In genomic region chr3:38139191-38139590, GRCh38 we compare ENCODE assay signal across 8 cellular contexts. TPM values are rescaled to one million over a fixed set of nuclear protein-coding genes. Genes with fewer than 3 reads are reported as not detected.
DNase-seq lines count a peak whose midpoint lies in the region; ATAC-seq and TF ChIP-seq lines count a peak whose summit lies in the region.

No MANE protein-coding gene starts in this region.

- TF ChIP-seq CTCF in AG04449 (IDR thresholded peaks at IDR 0.05; ENCODE audit: insufficient read depth, low read length, missing control alignments) (no peak), KMS-11 (conservative IDR thresholded peaks at IDR 0.05; ENCODE audit: low read depth, low read length) (no peak), chondrocyte (IDR thresholded peaks at IDR 0.05) (no peak)

- peaks cover 10% of the 10 kb centered on the region for H3K36me3 Mint-ChIP-seq in chondrocyte (ENCODE audit: low read depth)

- H2AFZ ChIP-seq in KMS-11 (ENCODE audit: low read depth): peak overlapping the region; percentile 81

- H3K27ac ChIP-seq in KMS-11: no peak overlapping the region
- peak overlapping the region; percentile 93 for H3K27ac ChIP-seq in muscle layer of duodenum (ENCODE audit: low read length)

- H3K9me3 Mint-ChIP-seq in chondrocyte (ENCODE audit: low read depth): no peaks in the 10 kb centered on the region

- H3K36me3 ChIP-seq in KMS-11 (ENCODE audit: insufficient read depth) (no peaks in the 10 kb centered on the region), muscle layer of duodenum (ENCODE audit: control insufficient read depth in 1 of 2, insufficient read depth in 2 of 2, low read length in 2 of 2) (peaks cover 21 to 26% of the 10 kb centered on the region in 2 donors)

- POLR2A ChIA-PET in AG04449 (lab: Yijun Ruan, JAX): interaction anchor here (0.7 kb wide), 1 partner anchor 26 kb away, joined by 5 read pairs; the partner anchor contains the start of gene OXSR1

- H3K4me1 ChIP-seq in KMS-11 (ENCODE audit: low read depth, poor library complexity, severe bottlenecking) (peaks cover 5% of the 10 kb centered on the region), muscle layer of duodenum (ENCODE audit: control insufficient read depth in 1 of 2, insufficient read depth in 2 of 2, low read length in 2 of 2) (peaks cover 16 to 25% of the 10 kb centered on the region in 2 donors)

- H3K27me3 ChIP-seq in KMS-11 (ENCODE audit: insufficient read depth, low read depth): no peaks in the 10 kb centered on the region
- H3K27me3 ChIP-seq in muscle layer of duodenum (ENCODE audit: low read depth, low read length): no peaks in the 10 kb centered on the region

- CTCF ChIA-PET in AG04449 (lab: Yijun Ruan, JAX): interaction anchor here (1.2 to 2.1 kb wide), 5 partner anchors 22 to 207 kb away, joined by 3 to 8 read pairs (median 3); no protein-coding TSS in a partner anchor

- H3K27ac Mint-ChIP-seq in chondrocyte (ENCODE audit: unreplicated experiment): no peak overlapping the region

- H3K4me3 ChIP-seq in AG04449 (ENCODE audit: low read depth, low read length) (peak overlapping the region; percentile 80), KMS-11 (IDR thresholded peaks at IDR 0.05; ENCODE audit: insufficient read depth, low read depth, low read length) (no peak overlapping the region), muscle layer of duodenum (ENCODE audit: low read depth in 1 of 2, low read length in 2 of 2) (peak overlapping the region; percentile 87 to 89)

- H3K4me2 ChIP-seq in KMS-11: peak overlapping the region; percentile 76

- H3K4me1 Mint-ChIP-seq in chondrocyte (ENCODE audit: low read depth): peaks cover 40% of the 10 kb centered on the region

- H3K27me3 Mint-ChIP-seq in chondrocyte (ENCODE audit: low read depth): no peaks in the 10 kb centered on the region

- ATAC-seq in HG02588 (IDR thresholded peaks at IDR 0.05; ENCODE audit: unreplicated experiment): no peak

- H4K20me1 ChIP-seq in KMS-11 (ENCODE audit: insufficient read depth): no peaks in the 10 kb centered on the region

- H3K4me3 Mint-ChIP-seq in chondrocyte (ENCODE audit: unreplicated experiment): peak overlapping the region; percentile 96

- H3K79me2 ChIP-seq in KMS-11 (ENCODE audit: insufficient read depth, low read depth): no peaks in the 10 kb centered on the region

- DNase-seq in AG04449 (ENCODE audit: low read depth, low spot score) (no peak), chondrocyte (ENCODE audit: low spot score) (no peak), HCEC 1CT (no peak), GDM1 (lab: John Stamatoyannopoulos, UW) (no peak), NCI-H1048 (lab: John Stamatoyannopoulos, UW) (no peak)

- H3K9me3 ChIP-seq in muscle layer of duodenum (ENCODE audit: control insufficient read depth in 1 of 2, low read length in 2 of 2): no peaks in the 10 kb centered on the region

- H3K9ac ChIP-seq in KMS-11: no peak overlapping the region; the same call in 1 of the 2 replicates

RNA-seq across cellular contexts. Expression of gene MYD88, which starts 0.7 kb away (rescaled TPM):
- total RNA-seq in chondrocyte: 9.3 to 23.7 TPM (median 22.4 TPM) in 3 replicates

RNA-seq across cellular contexts. Expression of gene ACAA1, which starts 2.3 kb away (rescaled TPM):
- total RNA-seq in chondrocyte: 47.5 to 55.2 TPM (median 48.6 TPM) in 3 replicates

RNA-seq across cellular contexts. Expression of gene OXSR1, which starts 26.1 kb away (rescaled TPM):
- 66.5 to 76.0 TPM (median 72.0 TPM) in 3 replicates for total RNA-seq in chondrocyte
